ENCODE assay signal across 1 cellular context in genomic region chr6:138036955-138037592, GRCh38.
TF ChIP-seq lines count a peak whose summit lies in the region.

No MANE protein-coding gene starts in this region.

TF ChIP-seq in HEK293, 187 proteins besides CTCF, POLR2A, EP300 and RAD21 (continued from another document):
- TF ChIP-seq PRDM2 (tag by site-specific recombination; IDR thresholded peaks at IDR 0.05; ENCODE audit: borderline replicate concordance), result no peak
- no peak for TF ChIP-seq ZNF623 (tag by site-specific recombination; IDR thresholded peaks at IDR 0.05)
- TF ChIP-seq ZNF24 (tag by site-specific recombination; IDR thresholded peaks at IDR 0.05), result peak; percentile 49; the same call in 1 of the 2 replicates
- TF ChIP-seq TRIM28 (IDR thresholded peaks at IDR 0.05; ENCODE audit: borderline replicate concordance, low read length), result peak; percentile 92
- TF ChIP-seq, protein P1, sequence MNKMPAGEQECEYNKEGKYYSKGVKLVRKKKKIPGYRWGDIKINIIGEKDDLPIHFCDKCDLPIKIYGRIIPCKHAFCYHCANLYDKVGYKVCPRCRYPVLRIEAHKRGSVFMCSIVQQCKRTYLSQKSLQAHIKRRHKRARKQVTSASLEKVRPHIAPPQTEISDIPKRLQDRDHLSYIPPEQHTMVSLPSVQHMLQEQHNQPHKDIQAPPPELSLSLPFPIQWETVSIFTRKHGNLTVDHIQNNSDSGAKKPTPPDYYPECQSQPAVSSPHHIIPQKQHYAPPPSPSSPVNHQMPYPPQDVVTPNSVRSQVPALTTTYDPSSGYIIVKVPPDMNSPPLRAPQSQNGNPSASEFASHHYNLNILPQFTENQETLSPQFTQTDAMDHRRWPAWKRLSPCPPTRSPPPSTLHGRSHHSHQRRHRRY (tag by site-specific recombination; IDR thresholded peaks at IDR 0.05), result no peak
- TF ChIP-seq REPIN1 (tag by site-specific recombination; IDR thresholded peaks at IDR 0.05; ENCODE audit: low read depth), result no peak
- TF ChIP-seq ZNF701 (tag by site-specific recombination; IDR thresholded peaks at IDR 0.05), result no peak
- peak; percentile 87 for TF ChIP-seq ZNF843 (tag by site-specific recombination; IDR thresholded peaks at IDR 0.05)
- TF ChIP-seq, protein P2, sequence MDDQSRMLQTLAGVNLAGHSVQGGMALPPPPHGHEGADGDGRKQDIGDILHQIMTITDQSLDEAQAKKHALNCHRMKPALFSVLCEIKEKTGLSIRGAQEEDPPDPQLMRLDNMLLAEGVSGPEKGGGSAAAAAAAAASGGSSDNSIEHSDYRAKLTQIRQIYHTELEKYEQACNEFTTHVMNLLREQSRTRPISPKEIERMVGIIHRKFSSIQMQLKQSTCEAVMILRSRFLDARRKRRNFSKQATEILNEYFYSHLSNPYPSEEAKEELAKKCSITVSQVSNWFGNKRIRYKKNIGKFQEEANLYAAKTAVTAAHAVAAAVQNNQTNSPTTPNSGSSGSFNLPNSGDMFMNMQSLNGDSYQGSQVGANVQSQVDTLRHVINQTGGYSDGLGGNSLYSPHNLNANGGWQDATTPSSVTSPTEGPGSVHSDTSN (CRISPR knock-in tag; IDR thresholded peaks at IDR 0.05), result no peak
- no peak for TF ChIP-seq ZNF596 (tag by site-specific recombination; IDR thresholded peaks at IDR 0.05)
- TF ChIP-seq ZNF184 (tag by site-specific recombination; IDR thresholded peaks at IDR 0.05), result peak; percentile 77; the same call in 1 of the 2 replicates
- no peak for TF ChIP-seq ZNF211 (tag by site-specific recombination; IDR thresholded peaks at IDR 0.05; ENCODE audit: low read depth)
- TF ChIP-seq ZNF416 (tag by site-specific recombination; IDR thresholded peaks at IDR 0.05), result no peak
- no peak for TF ChIP-seq ZFP41 (tag by site-specific recombination; IDR thresholded peaks at IDR 0.05; ENCODE audit: borderline replicate concordance)
- no peak for TF ChIP-seq ZNF561 (tag by site-specific recombination; IDR thresholded peaks at IDR 0.05; ENCODE audit: borderline replicate concordance)
- TF ChIP-seq ZNF155 (tag by site-specific recombination; IDR thresholded peaks at IDR 0.05), result no peak
- TF ChIP-seq, protein P3, sequence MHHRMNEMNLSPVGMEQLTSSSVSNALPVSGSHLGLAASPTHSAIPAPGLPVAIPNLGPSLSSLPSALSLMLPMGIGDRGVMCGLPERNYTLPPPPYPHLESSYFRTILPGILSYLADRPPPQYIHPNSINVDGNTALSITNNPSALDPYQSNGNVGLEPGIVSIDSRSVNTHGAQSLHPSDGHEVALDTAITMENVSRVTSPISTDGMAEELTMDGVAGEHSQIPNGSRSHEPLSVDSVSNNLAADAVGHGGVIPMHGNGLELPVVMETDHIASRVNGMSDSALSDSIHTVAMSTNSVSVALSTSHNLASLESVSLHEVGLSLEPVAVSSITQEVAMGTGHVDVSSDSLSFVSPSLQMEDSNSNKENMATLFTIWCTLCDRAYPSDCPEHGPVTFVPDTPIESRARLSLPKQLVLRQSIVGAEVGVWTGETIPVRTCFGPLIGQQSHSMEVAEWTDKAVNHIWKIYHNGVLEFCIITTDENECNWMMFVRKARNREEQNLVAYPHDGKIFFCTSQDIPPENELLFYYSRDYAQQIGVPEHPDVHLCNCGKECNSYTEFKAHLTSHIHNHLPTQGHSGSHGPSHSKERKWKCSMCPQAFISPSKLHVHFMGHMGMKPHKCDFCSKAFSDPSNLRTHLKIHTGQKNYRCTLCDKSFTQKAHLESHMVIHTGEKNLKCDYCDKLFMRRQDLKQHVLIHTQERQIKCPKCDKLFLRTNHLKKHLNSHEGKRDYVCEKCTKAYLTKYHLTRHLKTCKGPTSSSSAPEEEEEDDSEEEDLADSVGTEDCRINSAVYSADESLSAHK (tag by site-specific recombination; IDR thresholded peaks at IDR 0.05), result no peak
- no peak for TF ChIP-seq ZNF175 (tag by site-specific recombination; IDR thresholded peaks at IDR 0.05)
- no peak for TF ChIP-seq ZNF707 (tag by site-specific recombination; IDR thresholded peaks at IDR 0.05)
- TF ChIP-seq ZNF174 (tag by site-specific recombination; IDR thresholded peaks at IDR 0.05), result no peak
- TF ChIP-seq ZSCAN16 (tag by site-specific recombination; IDR thresholded peaks at IDR 0.05), result no peak
- no peak for TF ChIP-seq MZF1 (tag by site-specific recombination; IDR thresholded peaks at IDR 0.05; ENCODE audit: borderline replicate concordance)
- no peak for TF ChIP-seq ZNF521 (tag by site-specific recombination; IDR thresholded peaks at IDR 0.05)
- 0 out of 2 replicates have a peak, but pooled peaks have one; percentile 44 for TF ChIP-seq ZBTB44 (tag by site-specific recombination; IDR thresholded peaks at IDR 0.05)
- TF ChIP-seq ZNF529 (tag by site-specific recombination; IDR thresholded peaks at IDR 0.05; ENCODE audit: insufficient replicate concordance), result no peak
- no peak for TF ChIP-seq ZNF621 (tag by site-specific recombination; IDR thresholded peaks at IDR 0.05)
- TF ChIP-seq ZNF792 (tag by site-specific recombination; IDR thresholded peaks at IDR 0.05), result no peak
- TF ChIP-seq, protein P4, sequence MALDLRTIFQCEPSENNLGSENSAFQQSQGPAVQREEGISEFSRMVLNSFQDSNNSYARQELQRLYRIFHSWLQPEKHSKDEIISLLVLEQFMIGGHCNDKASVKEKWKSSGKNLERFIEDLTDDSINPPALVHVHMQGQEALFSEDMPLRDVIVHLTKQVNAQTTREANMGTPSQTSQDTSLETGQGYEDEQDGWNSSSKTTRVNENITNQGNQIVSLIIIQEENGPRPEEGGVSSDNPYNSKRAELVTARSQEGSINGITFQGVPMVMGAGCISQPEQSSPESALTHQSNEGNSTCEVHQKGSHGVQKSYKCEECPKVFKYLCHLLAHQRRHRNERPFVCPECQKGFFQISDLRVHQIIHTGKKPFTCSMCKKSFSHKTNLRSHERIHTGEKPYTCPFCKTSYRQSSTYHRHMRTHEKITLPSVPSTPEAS (tag by site-specific recombination; IDR thresholded peaks at IDR 0.05), result no peak
- no peak for TF ChIP-seq SCRT1 (tag by site-specific recombination; IDR thresholded peaks at IDR 0.05; ENCODE audit: borderline replicate concordance)
- peak; percentile 77; the same call in 1 of the 2 replicates for TF ChIP-seq OSR2 (tag by site-specific recombination; IDR thresholded peaks at IDR 0.05)
- peak; percentile 60; the same call in 1 of the 2 replicates for TF ChIP-seq ZNF660 (tag by site-specific recombination; IDR thresholded peaks at IDR 0.05)
- no peak; the same call in 1 of the 2 replicates for TF ChIP-seq TSHZ1 (tag by site-specific recombination; IDR thresholded peaks at IDR 0.05; ENCODE audit: borderline replicate concordance)
- peak; percentile 89 for TF ChIP-seq PRDM6 (tag by site-specific recombination; IDR thresholded peaks at IDR 0.05)
- no peak for TF ChIP-seq ZNF423 (tag by site-specific recombination; IDR thresholded peaks at IDR 0.05)
